In genomic region chrX:48575642-48576041, GRCh38 we compare ENCODE assay signal across 9 cellular contexts. TPM values are rescaled to one million over a fixed set of nuclear protein-coding genes. Genes with fewer than 3 reads are reported as not detected.
DNase-seq lines count a peak whose midpoint lies in the region; ATAC-seq and TF ChIP-seq lines count a peak whose summit lies in the region.
"Had no signal": no experiment of that assay in that cellular context is flagged by ENCODE, and none has a peak within 500 bp of the region (broad histone marks: within the 10 kb centered on the region; RNA-seq: fewer than 3 reads in every experiment).

No MANE protein-coding gene starts in this region.

- H3K4me3 ChIP-seq in BE2C (ENCODE audit: low read depth, low read length) (peak overlapping the region; percentile 97), choroid plexus epithelial cell (ENCODE audit: low read depth, low read length) (peak overlapping the region; percentile 78)

- H3K27ac ChIP-seq in KOPT-K1 (ENCODE audit: low read depth, low read length, poor library complexity, severe bottlenecking), result peak overlapping the region; percentile 98

- H3K4me1 Mint-ChIP-seq in naive thymus-derived CD8-positive, alpha-beta T cell, result peaks cover 7 to 31% (median 24%) of the 10 kb centered on the region in 4 donors

- POLR2A ChIA-PET in naive thymus-derived CD8-positive, alpha-beta T cell (lab: Charles Lee), result interaction anchor here (1.0 to 1.9 kb wide), 3 partner anchors 8 to 493 kb away, joined by 3 to 8 read pairs (median 6); no protein-coding TSS in a partner anchor

- H3K36me3 Mint-ChIP-seq in naive thymus-derived CD8-positive, alpha-beta T cell, result peaks cover 0 to 45% (median 3%) of the 10 kb centered on the region in 3 donors

- peak overlapping the region in 9 of 10 donors; percentile 28 to 100 (median 84) for H3K27ac Mint-ChIP-seq in naive thymus-derived CD8-positive, alpha-beta T cell

- H3K36me3 ChIP-seq in BE2C (peaks cover 52% of the 10 kb centered on the region), KOPT-K1 (ENCODE audit: insufficient read depth, low read length) (peaks cover 54% of the 10 kb centered on the region)

- ATAC-seq in naive thymus-derived CD8-positive, alpha-beta T cell, result no peak
- ATAC-seq in GM18907 (IDR thresholded peaks at IDR 0.05; ENCODE audit: unreplicated experiment), result no peak

- H3K4me1 ChIP-seq in BE2C, result no peaks in the 10 kb centered on the region; the same call in 1 of the 2 replicates

- peaks cover 0 to 4% (median 0%) of the 10 kb centered on the region in 9 donors for H3K9me3 Mint-ChIP-seq in naive thymus-derived CD8-positive, alpha-beta T cell

- DNase-seq in BE2C (no peak), choroid plexus epithelial cell (ENCODE audit: low read depth) (no peak), mucosa of gallbladder (ENCODE audit: low spot score) (no peak), HCEC 1CT (no peak), NCI-H526 treated with DMSO at 0.1 percent for 48 hours (lab: John Stamatoyannopoulos, UW) (no peak)
- DNase-seq in naive thymus-derived CD8-positive, alpha-beta T cell, result no peak
- DNase-seq: anterior cingulate cortex had no signal

- no peaks in the 10 kb centered on the region for H3K27me3 Mint-ChIP-seq in naive thymus-derived CD8-positive, alpha-beta T cell

- TF ChIP-seq CTCF in BE2C (IDR thresholded peaks at IDR 0.05; ENCODE audit: low read depth, low read length) (no peak), choroid plexus epithelial cell (conservative IDR thresholded peaks at IDR 0.05; ENCODE audit: low read depth, low read length) (no peak)

- peak overlapping the region; percentile 51 to 99 (median 96) for H3K4me3 Mint-ChIP-seq in naive thymus-derived CD8-positive, alpha-beta T cell

- H3K9me3 ChIP-seq in BE2C (no peaks in the 10 kb centered on the region), KOPT-K1 (ENCODE audit: insufficient read depth, low read length, poor library complexity, severe bottlenecking) (no peaks in the 10 kb centered on the region)

- H3K27me3 ChIP-seq in BE2C, result no peaks in the 10 kb centered on the region

RNA-seq across cellular contexts. Expression of gene RBM3, which starts 1.4 kb away (rescaled TPM):
- 514 TPM for polyA plus RNA-seq in BE2C (2012; ENCODE audit: insufficient read depth, insufficient read length, low read depth)
- 100 to 1,000 TPM; 204 to 209 TPM for total RNA-seq in naive thymus-derived CD8-positive, alpha-beta T cell
- 100 to 1,000 TPM; 206 to 235 (median 235) TPM for polyA plus RNA-seq in naive thymus-derived CD8-positive, alpha-beta T cell
- total RNA-seq in mucosa of gallbladder, result 46.0 TPM

RNA-seq across cellular contexts. Expression of gene WDR13, which starts 21.6 kb away (rescaled TPM):
- polyA plus RNA-seq in BE2C (2012; ENCODE audit: insufficient read depth, insufficient read length, low read depth), result 178 TPM
- total RNA-seq in naive thymus-derived CD8-positive, alpha-beta T cell, result 10 to 100 TPM; 49.5 to 51.5 TPM
- 10 to 100 TPM; 32.2 to 45.5 (median 40.6) TPM for polyA plus RNA-seq in naive thymus-derived CD8-positive, alpha-beta T cell
- 156 TPM for total RNA-seq in mucosa of gallbladder

RNA-seq across cellular contexts. Expression of gene TBC1D25, which starts 36.1 kb away (rescaled TPM):
- 33.8 TPM for polyA plus RNA-seq in BE2C (2012; ENCODE audit: insufficient read depth, insufficient read length, low read depth)
- total RNA-seq in naive thymus-derived CD8-positive, alpha-beta T cell, result 10 to 100 TPM; 24.4 to 25.9 TPM
- polyA plus RNA-seq in naive thymus-derived CD8-positive, alpha-beta T cell, result 10 to 100 TPM; 14.3 to 19.3 (median 18.0) TPM
- 17.8 TPM for total RNA-seq in mucosa of gallbladder

RNA-seq across cellular contexts. Expression of gene EBP, which starts 54.0 kb away (rescaled TPM):
- polyA plus RNA-seq in BE2C (2012; ENCODE audit: insufficient read depth, insufficient read length, low read depth), result 208 TPM
- total RNA-seq in naive thymus-derived CD8-positive, alpha-beta T cell, result 10 to 100 TPM; 30.7 to 36.9 TPM
- 10 to 100 TPM; 77.0 to 88.8 (median 85.2) TPM for polyA plus RNA-seq in naive thymus-derived CD8-positive, alpha-beta T cell
- total RNA-seq in mucosa of gallbladder, result 127 TPM
